1 cellular context compared by ENCODE assay signal in genomic region chr17:38702900-38703741, GRCh38.
TF ChIP-seq lines count a peak whose summit lies in the region.

No MANE protein-coding gene starts in this region.

TF ChIP-seq in K562, 482 proteins besides CTCF, POLR2A, EP300 and RAD21 (continued from another document and continues in another):
- TF ChIP-seq ZNF586 (CRISPR knock-in tag; conservative IDR thresholded peaks at IDR 0.05): no peak
- no peak for TF ChIP-seq CLOCK (CRISPR knock-in tag; IDR thresholded peaks at IDR 0.05; ENCODE audit: borderline replicate concordance)
- TF ChIP-seq UBTF (IDR thresholded peaks at IDR 0.05; ENCODE audit: borderline replicate concordance in 1 of 2, low read depth in 2 of 2, low read length in 2 of 2): peak in 1 of 2 experiments; percentile 15; a peak in 1 of 4 replicates
- TF ChIP-seq TRIM24 (IDR thresholded peaks at IDR 0.05): no peak
- TF ChIP-seq MAX (CRISPR knock-in tag; IDR thresholded peaks at IDR 0.05): 0 out of 2 replicates have a peak, but pooled peaks have one; percentile 7
- no peak for TF ChIP-seq HNRNPH1 (optimal IDR thresholded peaks at IDR 0.05; ENCODE audit: low read depth, low read length)
- TF ChIP-seq SOX6 (IDR thresholded peaks at IDR 0.05): no peak
- no peak for TF ChIP-seq ZNF668 (CRISPR knock-in tag; IDR thresholded peaks at IDR 0.05)
- no peak for TF ChIP-seq GTF2E2 (tag; IDR thresholded peaks at IDR 0.05)
- TF ChIP-seq ZHX1 (conservative IDR thresholded peaks at IDR 0.05; ENCODE audit: low read length): no peak
- TF ChIP-seq MLLT1 (IDR thresholded peaks at IDR 0.05): no peak
- TF ChIP-seq ZKSCAN8 (CRISPR knock-in tag; IDR thresholded peaks at IDR 0.05): no peak
- TF ChIP-seq NFYB (IDR thresholded peaks at IDR 0.05; ENCODE audit: extremely low read depth, insufficient read length): no peak
- 0 out of 2 replicates have a peak, but pooled peaks have one; percentile 20 for TF ChIP-seq HDAC2 (IDR thresholded peaks at IDR 0.05)
- TF ChIP-seq NFIC (IDR thresholded peaks at IDR 0.05): no peak; the same call in 1 of the 2 replicates
- TF ChIP-seq NR4A1 (CRISPR knock-in tag; IDR thresholded peaks at IDR 0.05): 0 out of 2 replicates have a peak, but pooled peaks have one; percentile 18
- no peak for TF ChIP-seq NR4A1 (tag; IDR thresholded peaks at IDR 0.05)
- TF ChIP-seq THAP7 (CRISPR knock-in tag; IDR thresholded peaks at IDR 0.05): no peak
- no peak for TF ChIP-seq ELF2 (CRISPR knock-in tag; IDR thresholded peaks at IDR 0.05)
- no peak for TF ChIP-seq PTTG1 (tag; IDR thresholded peaks at IDR 0.05; ENCODE audit: low read depth)
- no peak for TF ChIP-seq FOXA3 (CRISPR knock-in tag; conservative IDR thresholded peaks at IDR 0.05 in 1 of 2, IDR thresholded peaks at IDR 0.05 in 1 of 2)
- TF ChIP-seq SP2 (IDR thresholded peaks at IDR 0.05; ENCODE audit: extremely low read depth, low read depth, low read length, poor library complexity, severe bottlenecking): no peak
- 0 out of 2 replicates have a peak, but pooled peaks have one; percentile 2 for TF ChIP-seq NKRF (IDR thresholded peaks at IDR 0.05; ENCODE audit: borderline replicate concordance)
- peak; percentile 11 for TF ChIP-seq KDM5B (IDR thresholded peaks at IDR 0.05; ENCODE audit: insufficient replicate concordance, low read depth, low read length)
- no peak for TF ChIP-seq NR0B1 (IDR thresholded peaks at IDR 0.05; ENCODE audit: partially characterized antibody)
- no peak for TF ChIP-seq ZBTB7A (IDR thresholded peaks at IDR 0.05; ENCODE audit: borderline replicate concordance, control insufficient read depth, low read depth, low read length)
- TF ChIP-seq ZMIZ1 (IDR thresholded peaks at IDR 0.05; ENCODE audit: low read depth in 2 of 2, low read length in 2 of 2): no peak
- TF ChIP-seq ARID4B (CRISPR knock-in tag; IDR thresholded peaks at IDR 0.05): no peak
- TF ChIP-seq NCOA4 (IDR thresholded peaks at IDR 0.05; ENCODE audit: partially characterized antibody): no peak
- TF ChIP-seq NR2F6 (CRISPR knock-in tag; IDR thresholded peaks at IDR 0.05): no peak
- 0 out of 4 replicates have a peak, but pooled peaks of 1 of the 2 experiments have one; percentile 26 for TF ChIP-seq RCOR1 (IDR thresholded peaks at IDR 0.05; ENCODE audit: borderline replicate concordance in 1 of 2, low read depth in 2 of 2, low read length in 2 of 2)
- TF ChIP-seq TAL1 (IDR thresholded peaks at IDR 0.05): no peak
- no peak for TF ChIP-seq ZNF354B (CRISPR knock-in tag; IDR thresholded peaks at IDR 0.05)
- TF ChIP-seq BCOR (IDR thresholded peaks at IDR 0.05): peak; percentile 8; the same call in 1 of the 2 replicates
- no peak for TF ChIP-seq PPARD (CRISPR knock-in tag; IDR thresholded peaks at IDR 0.05)
- TF ChIP-seq ZNF75A (CRISPR knock-in tag; IDR thresholded peaks at IDR 0.05): no peak
- 0 out of 2 replicates have a peak, but pooled peaks have one; percentile 15 for TF ChIP-seq TARDBP (IDR thresholded peaks at IDR 0.05)
